ENCODE assay signal across 23 cellular contexts in the genomic region with DNA sequence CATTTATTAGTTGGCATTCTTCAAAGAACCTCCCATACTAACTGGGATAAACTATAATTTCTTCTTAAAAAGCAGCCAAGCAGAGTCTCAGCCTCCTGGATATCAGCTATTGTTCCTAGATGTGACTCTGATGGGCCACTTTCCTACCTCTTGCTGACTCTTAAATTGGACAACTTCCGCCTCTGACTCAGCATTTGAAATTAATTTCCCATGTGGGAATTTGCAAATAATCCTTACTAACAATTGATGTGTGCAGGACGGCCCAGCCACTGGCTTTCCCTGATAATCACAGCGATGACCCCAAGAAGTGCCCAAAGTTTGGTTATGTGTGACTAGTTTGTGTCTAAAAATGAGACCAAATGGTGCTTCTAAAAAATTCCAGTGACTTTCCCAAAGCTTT. TPM values are rescaled to one million over a fixed set of nuclear protein-coding genes. Genes with fewer than 3 reads are reported as not detected.
A peak's percentile ranks its signal among the peaks of the same experiment; 100 is the strongest.
DNase-seq lines count a peak whose midpoint lies in the region; ATAC-seq and TF ChIP-seq lines count a peak whose summit lies in the region.
"Had no signal": no experiment of that assay in that cellular context is flagged by ENCODE, and none has a peak within 500 bp of the region (broad histone marks: within the 10 kb centered on the region; RNA-seq: fewer than 3 reads in every experiment).

No MANE protein-coding gene starts in this region.

- peaks cover 23% of the 10 kb centered on the region for H3K4me1 Mint-ChIP-seq in GM23338
- H3K4me1 Mint-ChIP-seq in effector memory CD8-positive, alpha-beta T cell (ENCODE audit: low read depth in 2 of 2), result peaks cover 2 to 4% of the 10 kb centered on the region in 2 donors

- H3K36me3 Mint-ChIP-seq in GM23338 (ENCODE audit: low read depth), result no peaks in the 10 kb centered on the region
- peaks cover 7% of the 10 kb centered on the region for H3K36me3 Mint-ChIP-seq in effector memory CD8-positive, alpha-beta T cell (ENCODE audit: insufficient read depth)
- H3K36me3 Mint-ChIP-seq: CD4-positive, CD25-positive, alpha-beta regulatory T cell; CD8-positive, alpha-beta memory T cell had no signal

- H3K79me2 ChIP-seq in GM23338 (replicated peaks; ENCODE audit: insufficient read depth), result no peaks in the 10 kb centered on the region
- H3K79me2 ChIP-seq in smooth muscle cell (ENCODE audit: low read depth), result no peaks in the 10 kb centered on the region

- H3K4me2 ChIP-seq in GM23338, result no peak overlapping the region
- H3K4me2 ChIP-seq in smooth muscle cell, result no peak overlapping the region

- no peak for TF ChIP-seq POLR2A in esophagus muscularis mucosa (IDR thresholded peaks at IDR 0.05; ENCODE audit: low read depth)

- H3F3A ChIP-seq in GM23338 (replicated peaks; ENCODE audit: low read depth) (no peaks in the 10 kb centered on the region), smooth muscle cell (ENCODE audit: low read depth) (no peaks in the 10 kb centered on the region)

- ATAC-seq in GM23338, result no peak
- ATAC-seq in effector memory CD8-positive, alpha-beta T cell (replicated peaks), result no peak
- ATAC-seq: HCT116 had no signal

- H3K9me3 Mint-ChIP-seq in GM23338, result peaks cover 4% of the 10 kb centered on the region; the same call in 1 of the 3 replicates
- H3K9me3 Mint-ChIP-seq in effector memory CD8-positive, alpha-beta T cell, result no peaks in the 10 kb centered on the region
- H3K9me3 Mint-ChIP-seq: CD4-positive, CD25-positive, alpha-beta regulatory T cell; CD8-positive, alpha-beta memory T cell; HFFc6 had no signal

- 93% methylated on average over 3 of the region's 3 CpGs for WGBS in esophagus muscularis mucosa
- 93% methylated on average over 3 of the region's 3 CpGs for WGBS in smooth muscle cell (ENCODE audit: low lambda C conversion rate)

- H3K27ac ChIP-seq in GM23338 (ENCODE audit: low read depth) (no peak overlapping the region), esophagus muscularis mucosa (replicated peaks in 1 of 4) (no peak overlapping the region), smooth muscle cell (ENCODE audit: low read depth) (no peak overlapping the region)
- H3K27ac ChIP-seq: 22Rv1, GM23248 had no signal

- no peak overlapping the region for H3K4me3 Mint-ChIP-seq in GM23338
- H3K4me3 Mint-ChIP-seq in effector memory CD8-positive, alpha-beta T cell, result no peak overlapping the region
- H3K4me3 Mint-ChIP-seq: CD8-positive, alpha-beta memory T cell; HFFc6 had no signal

- H3K9me3 ChIP-seq in esophagus muscularis mucosa (no peaks in the 10 kb centered on the region), smooth muscle cell (replicated peaks; ENCODE audit: low read depth) (no peaks in the 10 kb centered on the region)
- H3K9me3 ChIP-seq: BE2C had no signal

- H3K4me1 ChIP-seq in GM23338 (ENCODE audit: insufficient read depth) (peaks cover 8% of the 10 kb centered on the region), esophagus muscularis mucosa (peaks cover 7 to 9% (median 8%) of the 10 kb centered on the region in 4 donors), smooth muscle cell (ENCODE audit: low read depth) (no peaks in the 10 kb centered on the region)
- H3K4me1 ChIP-seq: BE2C had no signal

- TF ChIP-seq CTCF in GM23338 (conservative IDR thresholded peaks at IDR 0.05; ENCODE audit: low read depth in 2 of 2) (no peak), esophagus muscularis mucosa (IDR thresholded peaks at IDR 0.05) (no peak), smooth muscle cell (IDR thresholded peaks at IDR 0.05; ENCODE audit: borderline replicate concordance, insufficient read depth, poor library complexity, severe bottlenecking) (no peak)

- TF ChIP-seq EP300 in esophagus muscularis mucosa (IDR thresholded peaks at IDR 0.05), result no peak

- peak overlapping the region; percentile 18 for H2AFZ ChIP-seq in GM23338
- no peak overlapping the region for H2AFZ ChIP-seq in smooth muscle cell (ENCODE audit: low read depth)
- H2AFZ ChIP-seq: GM23248 had no signal

- no peaks in the 10 kb centered on the region for H4K20me1 ChIP-seq in GM23338 (replicated peaks; ENCODE audit: insufficient read depth)
- no peaks in the 10 kb centered on the region for H4K20me1 ChIP-seq in smooth muscle cell (ENCODE audit: low read depth)

- H3K27me3 ChIP-seq in GM23338 (ENCODE audit: insufficient read depth), result no peaks in the 10 kb centered on the region
- H3K27me3 ChIP-seq in esophagus muscularis mucosa, result peaks cover 0 to 4% (median 0%) of the 10 kb centered on the region in 4 donors
- H3K27me3 ChIP-seq in smooth muscle cell (ENCODE audit: low read depth), result no peaks in the 10 kb centered on the region
- H3K27me3 ChIP-seq: BE2C had no signal

- H3K27me3 Mint-ChIP-seq in GM23338 (ENCODE audit: insufficient read depth, low read depth, poor library complexity), result peaks cover 5% of the 10 kb centered on the region
- H3K27me3 Mint-ChIP-seq in effector memory CD8-positive, alpha-beta T cell, result peaks cover 43 to 45% of the 10 kb centered on the region in 2 donors

- no peaks in the 10 kb centered on the region for H3K9me2 ChIP-seq in GM23338 (ENCODE audit: insufficient read depth)

- H3K4me3 ChIP-seq in GM23338 (no peak overlapping the region), esophagus muscularis mucosa (no peak overlapping the region), smooth muscle cell (no peak overlapping the region)
- H3K4me3 ChIP-seq: GM23248 had no signal

- intact Hi-C loops in esophagus muscularis mucosa (cut with DNase I), result no loop called here
- intact Hi-C loops in head of caudate nucleus (cut with DNase I), result no loop called here

- no peak overlapping the region for H3K27ac Mint-ChIP-seq in GM23338
- H3K27ac Mint-ChIP-seq in effector memory CD8-positive, alpha-beta T cell, result no peak overlapping the region
- H3K27ac Mint-ChIP-seq: CD4-positive, CD25-positive, alpha-beta regulatory T cell; HFFc6 had no signal

- DNase-seq in DMS53 (lab: John Stamatoyannopoulos, UW) (peak; percentile 34), DMS53 treated with DMSO at 0.1 percent for 48 hours (lab: John Stamatoyannopoulos, UW; ENCODE audit: unreplicated experiment) (no peak), GM23338 (ENCODE audit: low spot score) (no peak), esophagus muscularis mucosa (ENCODE audit: extremely low spot score) (peak; percentile 80), smooth muscle cell (lab: John Stamatoyannopoulos, UW; ENCODE audit: unreplicated experiment) (no peak), head of caudate nucleus (no peak)
- no peak for DNase-seq in effector memory CD8-positive, alpha-beta T cell
- DNase-seq: BE2C; C1 segment of cervical spinal cord; CD4-positive, CD25-positive, alpha-beta regulatory T cell; CD8-positive, alpha-beta memory T cell; COR-L47; DMS 273 treated with DMSO at 0.1 percent for 48 hours; DND-41; EL; GM23248; H7; HFFc6; IMR-90; Karpas-422; KBM-7 had no signal

- H3K9ac ChIP-seq in smooth muscle cell (ENCODE audit: low read depth), result no peak overlapping the region
- H3K9ac ChIP-seq: GM23248 had no signal

- no peaks in the 10 kb centered on the region for H3K36me3 ChIP-seq in GM23338 (ENCODE audit: insufficient read depth)
- H3K36me3 ChIP-seq in esophagus muscularis mucosa, result no peaks in the 10 kb centered on the region
- H3K36me3 ChIP-seq in smooth muscle cell (ENCODE audit: low read depth), result no peaks in the 10 kb centered on the region
- H3K36me3 ChIP-seq: BE2C had no signal

TF ChIP-seq in GM23338, 12 proteins besides CTCF, POLR2A, EP300 and RAD21 (continues in another document):
- TF ChIP-seq JUNB (IDR thresholded peaks at IDR 0.05; ENCODE audit: unreplicated experiment) (no peak), STAT1 (IDR thresholded peaks at IDR 0.05; ENCODE audit: unreplicated experiment) (no peak), EZH2 (IDR thresholded peaks at IDR 0.05; ENCODE audit: low read depth, unreplicated experiment) (no peak), ZNF331 (CRISPR knock-in tag; IDR thresholded peaks at IDR 0.05; ENCODE audit: low read depth) (no peak)

RNA-seq across cellular contexts. Expression of a gene that starts 5.6 kb away (rescaled TPM):
- 39.1 and 46.7 TPM in 2 replicates for total RNA-seq in GM23338 (2014; rRNA removed; shearing (Covaris generic))
- 30.2 and 32.9 TPM in 2 replicates for polyA plus RNA-seq in GM23338 (2016; fragmentation: Nextera tagmentation; extraction: Ambion mirVana)
- 10 to 100 TPM; 26.7 to 47.7 (median 31.4) TPM for total RNA-seq in esophagus muscularis mucosa
- 20.6 and 38.9 TPM in 2 replicates for total RNA-seq in smooth muscle cell
- 9.5 and 20.2 TPM in 2 replicates for polyA plus RNA-seq in smooth muscle cell

Comparison
In these comparisons a context has a peak if more than half of its experiments do, and no peak if none do; other contexts are left out.
1. DNase-seq: peak in DMS53 (single experiment) and esophagus muscularis mucosa (single experiment); none in DMS53 treated with DMSO at 0.1 percent for 48 hours (single experiment), GM23338 (single experiment), smooth muscle cell (single experiment), effector memory CD8-positive, alpha-beta T cell (0 of 3) and head of caudate nucleus (0 of 42).